Comparison of ENCODE assay signal across 22 cellular contexts in the genomic region with DNA sequence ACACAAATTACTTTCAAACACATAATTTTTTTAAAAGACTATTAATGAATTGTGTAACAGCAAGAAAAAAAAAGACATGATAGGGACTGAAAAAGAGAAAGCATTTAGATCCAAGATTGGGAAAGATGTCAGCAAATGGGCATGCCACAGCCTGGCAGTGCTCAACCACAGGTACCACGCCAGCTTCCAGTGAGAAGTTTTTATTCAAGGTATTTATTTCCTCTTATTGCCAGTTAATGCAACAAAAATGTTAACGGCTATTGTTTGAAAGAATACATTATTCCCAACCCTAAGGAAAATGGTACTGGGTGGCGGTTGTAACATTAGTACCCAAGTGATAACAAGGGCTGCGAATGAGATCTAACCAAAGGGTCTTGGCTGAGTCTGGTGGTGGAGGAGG. TPM values are rescaled to one million over a fixed set of nuclear protein-coding genes. Genes with fewer than 3 reads are reported as not detected.
A peak's percentile ranks its signal among the peaks of the same experiment; 100 is the strongest.
DNase-seq lines count a peak whose midpoint lies in the region; ATAC-seq and TF ChIP-seq lines count a peak whose summit lies in the region.
"Had no signal": no experiment of that assay in that cellular context is flagged by ENCODE, and none has a peak within 500 bp of the region (broad histone marks: within the 10 kb centered on the region; RNA-seq: fewer than 3 reads in every experiment).

No MANE protein-coding gene starts in this region.

- peaks cover 68% of the 10 kb centered on the region for H3K4me1 Mint-ChIP-seq in CD8-positive, alpha-beta T cell (ENCODE audit: low read depth)

- no peak for DNase-seq in CD8-positive, alpha-beta T cell
- no peak for DNase-seq in RWPE1 (ENCODE audit: low spot score)
- DNase-seq in epithelial cell of prostate (ENCODE audit: low read depth, low spot score) = peak; percentile 27
- DNase-seq in renal cortical epithelial cell (ENCODE audit: low read depth) = peak; percentile 33
- DNase-seq in CD1c-positive myeloid dendritic cell (ENCODE audit: extremely low spot score) = no peak
- DNase-seq in effector memory CD4-positive, alpha-beta T cell = no peak
- DNase-seq: activated CD4-positive, alpha-beta memory T cell treated with anti-CD3 and anti-CD28 coated beads, Interleukin-2, amount 10 ng/mL, durations not matched to agents 7 days and 5 days; activated CD4-positive, CD25-positive, alpha-beta regulatory T cell; activated naive CD4-positive, alpha-beta T cell; adrenal gland; NCI-H1092 treated with DMSO at 0.1 percent for 48 hours; NCI-H2081; NCI-H226; NCI-H748 treated with DMSO at 0.1 percent for 48 hours; nucleus accumbens; psoas muscle; stimulated activated CD4-positive, alpha-beta T cell treated with anti-CD3 and anti-CD28 coated beads, Interleukin-1b, Interleukin-23, amount 100 ng/mL, for 48 hours; substantia nigra had no signal

- H3K27me3 ChIP-seq in CD8-positive, alpha-beta T cell (ENCODE audit: insufficient read depth, low read length) = no peaks in the 10 kb centered on the region
- no peaks in the 10 kb centered on the region for H3K27me3 ChIP-seq in effector memory CD4-positive, alpha-beta T cell (replicated peaks; ENCODE audit: control insufficient read depth, insufficient read depth, low read length, poor library complexity, severe bottlenecking)
- H3K27me3 ChIP-seq: adrenal gland; BLaER1 treated with 17β-estradiol and CSF1 and Interleukin-3, amounts not matched to agents 10 nM and 100 nM had no signal

- CTCF ChIA-PET in CD8-positive, alpha-beta T cell (lab: Charles Lee) = interaction anchor here (0.7 kb wide), 1 partner anchor 16 kb away, joined by 3 read pairs; no protein-coding TSS in a partner anchor
- CTCF ChIA-PET in RWPE1 (lab: Yijun Ruan, JAX) = no interaction called here

- POLR2A ChIA-PET in CD8-positive, alpha-beta T cell (lab: Charles Lee) = no interaction called here
- POLR2A ChIA-PET in RWPE1 (lab: Yijun Ruan, JAX; ENCODE audit: low non-redundant PET) = no interaction called here

- intact Hi-C loops in CD8-positive, alpha-beta T cell (cut with DNase I, micrococcal nuclease) = loop anchor here in 1 of 2 experiments (5.0 kb wide), 1 partner anchor 97 kb away; no protein-coding TSS in a partner anchor

- H3K4me3 Mint-ChIP-seq in CD8-positive, alpha-beta T cell = no peak overlapping the region
- H3K4me3 Mint-ChIP-seq: activated CD4-positive, alpha-beta memory T cell treated with anti-CD3 and anti-CD28 coated beads, Interleukin-2, amount 10 ng/mL, durations not matched to agents 7 days and 5 days had no signal

- H3K27me3 Mint-ChIP-seq in CD8-positive, alpha-beta T cell (ENCODE audit: low read depth) = no peaks in the 10 kb centered on the region
- H3K27me3 Mint-ChIP-seq: activated CD4-positive, alpha-beta memory T cell treated with anti-CD3 and anti-CD28 coated beads, Interleukin-2, amount 10 ng/mL, durations not matched to agents 7 days and 5 days had no signal

- no peak for ATAC-seq in CD8-positive, alpha-beta T cell
- no peak for ATAC-seq in HG03439 (IDR thresholded peaks at IDR 0.05; ENCODE audit: unreplicated experiment)
- ATAC-seq: psoas muscle had no signal

- TF ChIP-seq CTCF in CD8-positive, alpha-beta T cell (IDR thresholded peaks at IDR 0.05) = no peak
- no peak for TF ChIP-seq CTCF in RWPE1 (conservative IDR thresholded peaks at IDR 0.05; ENCODE audit: low read depth)

- H3K36me3 Mint-ChIP-seq in CD8-positive, alpha-beta T cell = peaks cover 49% of the 10 kb centered on the region

- H3K4me3 ChIP-seq in CD8-positive, alpha-beta T cell (ENCODE audit: low read depth, low read length) = no peak overlapping the region
- H3K4me3 ChIP-seq in effector memory CD4-positive, alpha-beta T cell (ENCODE audit: insufficient read depth, low read depth, low read length, poor library complexity, severe bottlenecking) = no peak overlapping the region
- H3K4me3 ChIP-seq: adrenal gland; BLaER1 treated with 17β-estradiol and CSF1 and Interleukin-3, amounts not matched to agents 10 nM and 100 nM; coronary artery; psoas muscle; skin epidermis had no signal

- peaks cover 12% of the 10 kb centered on the region for H3K4me1 ChIP-seq in CD8-positive, alpha-beta T cell (ENCODE audit: insufficient read depth, low read length)
- H3K4me1 ChIP-seq in effector memory CD4-positive, alpha-beta T cell (ENCODE audit: control insufficient read depth, insufficient read depth, low read length, poor library complexity, severe bottlenecking) = peaks cover 20% of the 10 kb centered on the region

- peaks cover 24% of the 10 kb centered on the region for H3K36me3 ChIP-seq in CD8-positive, alpha-beta T cell (ENCODE audit: insufficient read depth, low read length)
- peaks cover 34% of the 10 kb centered on the region for H3K36me3 ChIP-seq in effector memory CD4-positive, alpha-beta T cell (ENCODE audit: control insufficient read depth, insufficient read depth, low read length)
- H3K36me3 ChIP-seq: adrenal gland had no signal

- no peaks in the 10 kb centered on the region for H3K9me3 ChIP-seq in CD8-positive, alpha-beta T cell (ENCODE audit: low read length)
- H3K9me3 ChIP-seq in effector memory CD4-positive, alpha-beta T cell (ENCODE audit: control insufficient read depth, low read length) = no peaks in the 10 kb centered on the region
- H3K9me3 ChIP-seq: adrenal gland, psoas muscle had no signal

- no peak overlapping the region for H3K27ac ChIP-seq in CD8-positive, alpha-beta T cell (ENCODE audit: low read depth, low read length)
- H3K27ac ChIP-seq in RWPE1 (peak overlapping the region; percentile 78), epithelial cell of prostate (peak overlapping the region; percentile 69)
- H3K27ac ChIP-seq in effector memory CD4-positive, alpha-beta T cell (ENCODE audit: insufficient read depth, low read length, poor library complexity, severe bottlenecking) = no peak overlapping the region
- H3K27ac ChIP-seq: adrenal gland; BLaER1 treated with 17β-estradiol and CSF1 and Interleukin-3, amounts not matched to agents 10 nM and 100 nM; coronary artery; psoas muscle had no signal

- H3K27ac Mint-ChIP-seq in CD8-positive, alpha-beta T cell = peak overlapping the region; percentile 42
- H3K27ac Mint-ChIP-seq: activated CD4-positive, alpha-beta memory T cell treated with anti-CD3 and anti-CD28 coated beads, Interleukin-2, amount 10 ng/mL, durations not matched to agents 7 days and 5 days had no signal

- H3K9me3 Mint-ChIP-seq in CD8-positive, alpha-beta T cell = no peaks in the 10 kb centered on the region
- H3K9me3 Mint-ChIP-seq: activated CD4-positive, alpha-beta memory T cell treated with anti-CD3 and anti-CD28 coated beads, Interleukin-2, amount 10 ng/mL, durations not matched to agents 7 days and 5 days had no signal

RNA-seq across cellular contexts. Expression of a gene that starts 50.1 kb away (rescaled TPM):
- 10 to 100 TPM; 84.7 to 85.7 TPM for total RNA-seq in CD8-positive, alpha-beta T cell
- total RNA-seq in renal cortical epithelial cell = 26.9 and 42.0 TPM in 2 replicates

Comparison
In these comparisons a context has a peak if more than half of its experiments do, and no peak if none do; other contexts are left out.
1. DNase-seq: peak in epithelial cell of prostate (single experiment) and renal cortical epithelial cell (single experiment); none in CD8-positive, alpha-beta T cell (0 of 7), RWPE1 (single experiment), CD1c-positive myeloid dendritic cell (single experiment) and effector memory CD4-positive, alpha-beta T cell (0 of 3).
2. H3K27ac ChIP-seq: peak in RWPE1 (single experiment) and epithelial cell of prostate (single experiment); none in CD8-positive, alpha-beta T cell (single experiment) and effector memory CD4-positive, alpha-beta T cell (single experiment).